In genomic region chr11:119697445-119697844, GRCh38 we compare ENCODE assay signal across 14 cellular contexts. TPM values are rescaled to one million over a fixed set of nuclear protein-coding genes. Genes with fewer than 3 reads are reported as not detected.
DNase-seq lines count a peak whose midpoint lies in the region; ATAC-seq and TF ChIP-seq lines count a peak whose summit lies in the region.
"Had no signal": no experiment of that assay in that cellular context is flagged by ENCODE, and none has a peak within 500 bp of the region (broad histone marks: within the 10 kb centered on the region; RNA-seq: fewer than 3 reads in every experiment).

No MANE protein-coding gene starts in this region.

- no peak overlapping the region; the same call in 1 of the 2 replicates for H3K27ac Mint-ChIP-seq in GM23338
- H3K27ac Mint-ChIP-seq in activated CD4-positive, alpha-beta T cell treated with anti-CD3 and anti-CD28 coated beads, Interleukin-2, amount 10 ng/mL, durations not matched to agents 24 days and 14 days, result no peak overlapping the region

- H3K4me3 ChIP-seq in GM23338, result no peak overlapping the region
- no peak overlapping the region for H3K4me3 ChIP-seq in WERI-Rb-1 (ENCODE audit: low read depth, low read length)
- H3K4me3 ChIP-seq in skin epidermis, result no peak overlapping the region
- H3K4me3 ChIP-seq: HAP-1 had no signal

- TF ChIP-seq CTCF in GM23338 (conservative IDR thresholded peaks at IDR 0.05; ENCODE audit: low read depth in 2 of 2), result no peak
- no peak for TF ChIP-seq CTCF in WERI-Rb-1 (IDR thresholded peaks at IDR 0.05; ENCODE audit: low read depth, low read length)

- no peaks in the 10 kb centered on the region for H3F3A ChIP-seq in GM23338 (replicated peaks; ENCODE audit: low read depth)

- no peak overlapping the region; the same call in 2 of the 3 replicates for H3K4me3 Mint-ChIP-seq in GM23338
- H3K4me3 Mint-ChIP-seq in activated CD4-positive, alpha-beta T cell treated with anti-CD3 and anti-CD28 coated beads, Interleukin-2, amount 10 ng/mL, durations not matched to agents 24 days and 14 days, result no peak overlapping the region

- no peaks in the 10 kb centered on the region for H3K9me3 Mint-ChIP-seq in GM23338
- no peaks in the 10 kb centered on the region for H3K9me3 Mint-ChIP-seq in activated CD4-positive, alpha-beta T cell treated with anti-CD3 and anti-CD28 coated beads, Interleukin-2, amount 10 ng/mL, durations not matched to agents 24 days and 14 days

- peaks cover 92% of the 10 kb centered on the region for H3K79me2 ChIP-seq in GM23338 (replicated peaks; ENCODE audit: insufficient read depth)

- H3K9me2 ChIP-seq in GM23338 (ENCODE audit: insufficient read depth), result no peaks in the 10 kb centered on the region
- H3K9me2 ChIP-seq: SK-N-SH had no signal

- H3K36me3 Mint-ChIP-seq in GM23338 (ENCODE audit: low read depth), result no peaks in the 10 kb centered on the region; the same call in 2 of the 3 replicates
- H3K36me3 Mint-ChIP-seq in activated CD4-positive, alpha-beta T cell treated with anti-CD3 and anti-CD28 coated beads, Interleukin-2, amount 10 ng/mL, durations not matched to agents 24 days and 14 days (ENCODE audit: low read depth), result no peaks in the 10 kb centered on the region

- no peak for ATAC-seq in GM23338
- ATAC-seq in HG03175 (IDR thresholded peaks at IDR 0.05; ENCODE audit: unreplicated experiment), result no peak

- H3K36me3 ChIP-seq in GM23338 (ENCODE audit: insufficient read depth) (no peaks in the 10 kb centered on the region), WERI-Rb-1 (peaks cover 12% of the 10 kb centered on the region; the same call in 1 of the 2 replicates)
- H3K36me3 ChIP-seq: HAP-1 had no signal

- peaks cover 30% of the 10 kb centered on the region for H3K27me3 Mint-ChIP-seq in GM23338 (ENCODE audit: insufficient read depth, low read depth, poor library complexity)
- H3K27me3 Mint-ChIP-seq in activated CD4-positive, alpha-beta T cell treated with anti-CD3 and anti-CD28 coated beads, Interleukin-2, amount 10 ng/mL, durations not matched to agents 24 days and 14 days, result no peaks in the 10 kb centered on the region

- H3K9me3 ChIP-seq in WERI-Rb-1 (ENCODE audit: severe bottlenecking), result no peaks in the 10 kb centered on the region
- H3K9me3 ChIP-seq: Caco-2, HAP-1, SK-N-SH had no signal

- no peak overlapping the region for H2AFZ ChIP-seq in GM23338

- H3K27me3 ChIP-seq in GM23338 (ENCODE audit: insufficient read depth), result no peaks in the 10 kb centered on the region
- H3K27me3 ChIP-seq in WERI-Rb-1 (ENCODE audit: insufficient read depth, low read depth, severe bottlenecking), result no peaks in the 10 kb centered on the region

- intact Hi-C loops in activated CD4-positive, alpha-beta T cell treated with anti-CD3 and anti-CD28 coated beads, Interleukin-2, amount 10 ng/mL, durations not matched to agents 24 days and 14 days (cut with micrococcal nuclease), result no loop called here

- H4K20me1 ChIP-seq in GM23338 (replicated peaks; ENCODE audit: insufficient read depth), result peaks cover 47% of the 10 kb centered on the region

- 0 out of 2 replicates have a peak overlapping the region, but pooled peaks have one; percentile 12 for H3K4me2 ChIP-seq in GM23338
- H3K4me2 ChIP-seq: SK-N-SH had no signal

- H3K27ac ChIP-seq in GM23338 (ENCODE audit: low read depth) (no peak overlapping the region), WERI-Rb-1 (peak overlapping the region; percentile 96), epithelial cell of prostate (peak overlapping the region; percentile 99), skin epidermis (peak overlapping the region in 20 of 21 experiments; percentile 9 to 92 (median 72))

- peaks cover 45% of the 10 kb centered on the region for H3K4me1 ChIP-seq in GM23338 (ENCODE audit: insufficient read depth)
- H3K4me1 ChIP-seq: HAP-1 had no signal

- DNase-seq in GM23338 (ENCODE audit: low spot score), result no peak
- no peak for DNase-seq in WERI-Rb-1
- DNase-seq in epithelial cell of prostate (ENCODE audit: low read depth, low spot score), result no peak
- DNase-seq in activated CD4-positive, alpha-beta T cell treated with anti-CD3 and anti-CD28 coated beads, Interleukin-2, amount 10 ng/mL, durations not matched to agents 24 days and 14 days, result no peak
- no peak for DNase-seq in activated naive CD4-positive, alpha-beta T cell treated with anti-CD3 and anti-CD28 coated beads, Interleukin-2, amount 50 U/mL, for 16 hours
- no peak for DNase-seq in HuH-7.5 (ENCODE audit: low spot score)
- DNase-seq: Caco-2, EL, KBM-7, SHP77, SK-N-SH had no signal

- H3K4me1 Mint-ChIP-seq in GM23338, result peaks cover 55% of the 10 kb centered on the region
- H3K4me1 Mint-ChIP-seq in activated CD4-positive, alpha-beta T cell treated with anti-CD3 and anti-CD28 coated beads, Interleukin-2, amount 10 ng/mL, durations not matched to agents 24 days and 14 days, result peaks cover 4% of the 10 kb centered on the region

TF ChIP-seq in GM23338, 12 proteins besides CTCF, POLR2A, EP300 and RAD21:
- no peak for TF ChIP-seq NANOG (IDR thresholded peaks at IDR 0.05; ENCODE audit: borderline replicate concordance)
- TF ChIP-seq JUNB (IDR thresholded peaks at IDR 0.05; ENCODE audit: unreplicated experiment), result no peak
- no peak for TF ChIP-seq ETS1 (IDR thresholded peaks at IDR 0.05)
- TF ChIP-seq ZNF331 (CRISPR knock-in tag; IDR thresholded peaks at IDR 0.05; ENCODE audit: low read depth), result no peak
- no peak for TF ChIP-seq REST (IDR thresholded peaks at IDR 0.05; ENCODE audit: unreplicated experiment)
- TF ChIP-seq EZH2 (IDR thresholded peaks at IDR 0.05; ENCODE audit: low read depth, unreplicated experiment), result no peak
- no peak for TF ChIP-seq CREB1 (CRISPR knock-in tag; IDR thresholded peaks at IDR 0.05; ENCODE audit: low read depth)

RNA-seq across cellular contexts. Expression of gene NECTIN1, which starts 31.6 kb away (rescaled TPM):
- total RNA-seq in GM23338 (2014; rRNA removed; shearing (Covaris generic)), result 48.4 and 56.3 TPM in 2 replicates
- polyA plus RNA-seq in GM23338 (2016; fragmentation: Nextera tagmentation; extraction: Ambion mirVana), result 18.7 and 19.9 TPM in 2 replicates
- 3.1 and 5.7 TPM in 2 replicates for total RNA-seq in activated CD4-positive, alpha-beta T cell treated with anti-CD3 and anti-CD28 coated beads, Interleukin-2, amount 10 ng/mL, durations not matched to agents 24 days and 14 days
